8 cellular contexts compared by ENCODE assay signal in genomic region chr9:33076360-33077004, GRCh38. TPM values are rescaled to one million over a fixed set of nuclear protein-coding genes. Genes with fewer than 3 reads are reported as not detected.
DNase-seq lines count a peak whose midpoint lies in the region; ATAC-seq and TF ChIP-seq lines count a peak whose summit lies in the region.

TSS of gene SMU1 (minus strand) at chr9:33076674. CDS start at chr9:33076608, 66 bp downstream.

- H3K4me1 Mint-ChIP-seq in GM23338: peaks cover 5% of the 10 kb centered on the region; the same call in 2 of the 3 replicates
- H3K4me1 Mint-ChIP-seq in naive B cell: peaks cover 18 to 46% (median 39%) of the 10 kb centered on the region in 3 donors
- H3K4me1 Mint-ChIP-seq in stimulated activated memory B cell treated with anti-CD40 and anti-IgM and Interleukin-4, amounts not matched to agents 10 μg/mL and 1 μg/mL and 100 μg/mL, for 72 hours: peaks cover 36% of the 10 kb centered on the region

- TF ChIP-seq CTCF in DOHH2 (IDR thresholded peaks at IDR 0.05; ENCODE audit: low read depth, low read length, poor library complexity, severe bottlenecking) (no peak), GM23338 (conservative IDR thresholded peaks at IDR 0.05; ENCODE audit: low read depth in 2 of 2) (no peak)

- H3K27me3 Mint-ChIP-seq in GM23338 (ENCODE audit: insufficient read depth, low read depth, poor library complexity): peaks cover 15% of the 10 kb centered on the region
- no peaks in the 10 kb centered on the region for H3K27me3 Mint-ChIP-seq in naive B cell
- H3K27me3 Mint-ChIP-seq in stimulated activated memory B cell treated with anti-CD40 and anti-IgM and Interleukin-4, amounts not matched to agents 10 μg/mL and 1 μg/mL and 100 μg/mL, for 72 hours: no peaks in the 10 kb centered on the region

- H3K9me2 ChIP-seq in DOHH2 (replicated peaks; ENCODE audit: control insufficient read depth, low read length): no peaks in the 10 kb centered on the region
- no peaks in the 10 kb centered on the region for H3K9me2 ChIP-seq in GM23338 (ENCODE audit: insufficient read depth)

- H3K27ac ChIP-seq in DOHH2 (ENCODE audit: low read depth, low read length): peak within 1 kb of the TSS; percentile 50
- peak within 1 kb of the TSS; percentile 46; the same call in 1 of the 2 replicates for H3K27ac ChIP-seq in GM23338 (ENCODE audit: low read depth)

- H3K9me3 ChIP-seq in DOHH2 (ENCODE audit: control insufficient read depth, insufficient read depth, low read length): no peaks in the 10 kb centered on the region

- H3K36me3 ChIP-seq in DOHH2 (ENCODE audit: control insufficient read depth, low read length) (peaks cover 36% of the 10 kb centered on the region), GM23338 (ENCODE audit: insufficient read depth) (peaks cover 20% of the 10 kb centered on the region)

- H3K79me2 ChIP-seq in DOHH2 (ENCODE audit: control insufficient read depth, low read length) (peaks cover 52% of the 10 kb centered on the region), GM23338 (replicated peaks; ENCODE audit: insufficient read depth) (peaks cover 44% of the 10 kb centered on the region)

- H3K9me3 Mint-ChIP-seq in GM23338 (no peaks in the 10 kb centered on the region; the same call in 2 of the 3 replicates), naive B cell (no peaks in the 10 kb centered on the region)
- H3K9me3 Mint-ChIP-seq in stimulated activated memory B cell treated with anti-CD40 and anti-IgM and Interleukin-4, amounts not matched to agents 10 μg/mL and 1 μg/mL and 100 μg/mL, for 72 hours: no peaks in the 10 kb centered on the region

- H4K20me1 ChIP-seq in DOHH2 (ENCODE audit: control insufficient read depth, insufficient read depth, low read depth, low read length) (no peaks in the 10 kb centered on the region; the same call in 1 of the 2 replicates), GM23338 (replicated peaks; ENCODE audit: insufficient read depth) (peaks cover 23% of the 10 kb centered on the region; the same call in 1 of the 2 replicates)

- peak within 1 kb of the TSS; percentile 73; the same call in 1 of the 2 replicates for H2AFZ ChIP-seq in GM23338

- H3K4me1 ChIP-seq in DOHH2 (ENCODE audit: control insufficient read depth, low read length): peaks cover 25% of the 10 kb centered on the region
- peaks cover 6% of the 10 kb centered on the region; the same call in 1 of the 2 replicates for H3K4me1 ChIP-seq in GM23338 (ENCODE audit: insufficient read depth)

- H3K4me3 Mint-ChIP-seq in GM23338: peak within 1 kb of the TSS; percentile 100
- peak within 1 kb of the TSS; percentile 92 to 100 (median 99) for H3K4me3 Mint-ChIP-seq in naive B cell
- H3K4me3 Mint-ChIP-seq in stimulated activated memory B cell treated with anti-CD40 and anti-IgM and Interleukin-4, amounts not matched to agents 10 μg/mL and 1 μg/mL and 100 μg/mL, for 72 hours: peak within 1 kb of the TSS; percentile 82

- H3K4me2 ChIP-seq in DOHH2 (ENCODE audit: low read length) (peak within 1 kb of the TSS; percentile 83), GM23338 (peak within 1 kb of the TSS; percentile 100)

- H3F3A ChIP-seq in DOHH2 (ENCODE audit: control insufficient read depth, insufficient read depth) (peaks cover 8% of the 10 kb centered on the region; the same call in 1 of the 2 replicates), GM23338 (replicated peaks; ENCODE audit: low read depth) (0 out of 2 replicates have a peak, but pooled peaks cover 3% of the 10 kb centered on the region)

- ATAC-seq in GM23338 (peak; percentile 97), naive B cell (ENCODE audit: low read depth in 2 of 2) (peak; percentile 96)
- ATAC-seq in stimulated activated memory B cell treated with anti-CD40 and anti-IgM and Interleukin-4, amounts not matched to agents 10 μg/mL and 1 μg/mL and 100 μg/mL, for 72 hours: peak; percentile 100

- H3K27me3 ChIP-seq in DOHH2 (ENCODE audit: control insufficient read depth, low read length): no peaks in the 10 kb centered on the region
- no peaks in the 10 kb centered on the region for H3K27me3 ChIP-seq in GM23338 (ENCODE audit: insufficient read depth)

- H3K27ac Mint-ChIP-seq in GM23338 (peak within 1 kb of the TSS; percentile 100), naive B cell (peak within 1 kb of the TSS; percentile 99 to 100 (median 100))
- peak within 1 kb of the TSS; percentile 88 for H3K27ac Mint-ChIP-seq in stimulated activated memory B cell treated with anti-CD40 and anti-IgM and Interleukin-4, amounts not matched to agents 10 μg/mL and 1 μg/mL and 100 μg/mL, for 72 hours

- H3K4me3 ChIP-seq in DOHH2 (ENCODE audit: low read length) (peak within 1 kb of the TSS; percentile 89), GM23338 (peak within 1 kb of the TSS; percentile 92)

- DNase-seq in GM23338 (ENCODE audit: low spot score) (peak; percentile 99), LHCN-M2 (ENCODE audit: low read depth) (peak; percentile 96), RPMI8226 (peak; percentile 97), fibroblast of gingiva (ENCODE audit: low read depth) (peak; percentile 97), naive B cell (peak; percentile 94)
- DNase-seq in activated T-helper 1 cell treated with anti-CD3 and anti-CD28 coated beads, Interleukin-2, amount 50 U/mL, for 16 hours (ENCODE audit: low read depth in 1 of 2, low spot score in 1 of 2): peak; percentile 86 to 92

- H3K36me3 Mint-ChIP-seq in GM23338 (ENCODE audit: low read depth): peaks cover 24% of the 10 kb centered on the region
- H3K36me3 Mint-ChIP-seq in naive B cell: peaks cover 0 to 8% of the 10 kb centered on the region in 2 donors
- H3K36me3 Mint-ChIP-seq in stimulated activated memory B cell treated with anti-CD40 and anti-IgM and Interleukin-4, amounts not matched to agents 10 μg/mL and 1 μg/mL and 100 μg/mL, for 72 hours: peaks cover 18% of the 10 kb centered on the region

TF ChIP-seq in GM23338, 12 proteins besides CTCF, POLR2A, EP300 and RAD21:
- TF ChIP-seq POLR2AphosphoS5 (IDR thresholded peaks at IDR 0.05; ENCODE audit: low read depth) (peak; percentile 87), NANOG (IDR thresholded peaks at IDR 0.05; ENCODE audit: borderline replicate concordance) (no peak), ZNF331 (CRISPR knock-in tag; IDR thresholded peaks at IDR 0.05; ENCODE audit: low read depth) (peak; percentile 43; the same call in 1 of the 2 replicates), ZNF114 (CRISPR knock-in tag; IDR thresholded peaks at IDR 0.05) (no peak), ETS1 (IDR thresholded peaks at IDR 0.05) (peak; percentile 78), CREB1 (CRISPR knock-in tag; IDR thresholded peaks at IDR 0.05; ENCODE audit: low read depth) (peak; percentile 96), STAT1 (IDR thresholded peaks at IDR 0.05; ENCODE audit: unreplicated experiment) (no peak)
TF ChIP-seq in GM23338: peak in this region for 4.

RNA-seq across cellular contexts. Expression of gene SMU1, which starts in this region (rescaled TPM):
- total RNA-seq in GM23338 (2014; rRNA removed; shearing (Covaris generic)): 23.3 and 23.8 TPM in 2 replicates
- polyA plus RNA-seq in GM23338 (2016; fragmentation: Nextera tagmentation; extraction: Ambion mirVana): 12.8 and 14.3 TPM in 2 replicates
- total RNA-seq in LHCN-M2 (2014; rRNA removed): 23.5 and 25.7 TPM in 2 replicates
- polyA plus RNA-seq in LHCN-M2 (2012): 12.5 TPM
- polyA plus RNA-seq in naive B cell (ENCODE audit: low read depth in 6 of 6): 10 to 100 TPM; 19.6 to 44.5 (median 25.8) TPM

Comparison
In these comparisons a context has a peak if more than half of its experiments do, and no peak if none do; other contexts are left out.
1. Peak in every context shown above with its lines: DNase-seq, ATAC-seq, H3K4me3 ChIP-seq and H3K27ac ChIP-seq.